ENCODE assay signal across 20 cellular contexts in the genomic region with DNA sequence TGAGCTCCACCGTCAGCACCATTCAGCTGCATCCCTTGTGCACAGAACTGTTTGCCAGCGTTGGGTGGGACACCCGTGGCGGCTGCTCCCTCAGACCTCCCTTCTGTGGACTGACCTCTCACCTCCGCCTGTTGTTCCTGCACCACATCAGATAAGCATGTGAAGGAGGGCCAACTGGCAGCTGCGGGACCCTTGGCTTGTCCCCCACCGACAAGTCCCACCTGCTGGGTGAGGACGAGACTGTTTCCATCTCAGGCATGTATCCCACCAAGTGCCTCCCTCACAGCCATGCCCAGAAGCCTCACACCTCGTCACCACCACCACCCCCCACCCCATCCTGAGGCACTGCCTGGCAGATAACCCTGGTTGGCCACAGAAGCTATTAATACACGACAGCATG. TPM values are rescaled to one million over a fixed set of nuclear protein-coding genes. Genes with fewer than 3 reads are reported as not detected.
DNase-seq lines count a peak whose midpoint lies in the region; ATAC-seq and TF ChIP-seq lines count a peak whose summit lies in the region.
"Had no signal": no experiment of that assay in that cellular context is flagged by ENCODE, and none has a peak within 500 bp of the region (broad histone marks: within the 10 kb centered on the region; RNA-seq: fewer than 3 reads in every experiment).

No MANE protein-coding gene starts in this region.

- DNase-seq in left ventricle myocardium superior = no peak
- no peak for DNase-seq in Right ventricle myocardium superior
- DNase-seq in endothelial cell (ENCODE audit: low spot score) = no peak
- DNase-seq in nephron progenitor cell = no peak
- peak; percentile 60 for DNase-seq in spleen
- DNase-seq in AG08396 (ENCODE audit: low spot score) = no peak
- no peak for DNase-seq in A172 (ENCODE audit: low spot score)
- DNase-seq: Calu3; CD8-positive, alpha-beta T cell; GF-D8; GOT3; KBM-7; NCI-H187; NCI-H2107; NCI-H510A; NK-92 treated with Interleukin-12 subunit alpha and Interleukin-12 subunit beta, amount 100 ng/mL, for 24 hours; SHP77 had no signal

- 65 to 78% (median 72%) methylated on average over 8 to 10 of the region's 10 CpGs for WGBS in spleen, 5 donors

- peak overlapping the region; percentile 57 for H3K27ac Mint-ChIP-seq in endothelial cell (ENCODE audit: unreplicated experiment)
- H3K27ac Mint-ChIP-seq in nephron progenitor cell = peak overlapping the region; percentile 37
- H3K27ac Mint-ChIP-seq: CD8-positive, alpha-beta T cell had no signal

- H3K27ac ChIP-seq in spleen = no peak overlapping the region
- H3K27ac ChIP-seq: A549; BLaER1 treated with 17β-estradiol and CSF1 and Interleukin-3, amounts not matched to agents 10 nM and 100 nM had no signal

- H3K36me3 ChIP-seq in spleen = peaks cover 0 to 59% (median 28%) of the 10 kb centered on the region in 6 donors

- H3K4me1 ChIP-seq in spleen = peaks cover 0 to 7% (median 4%) of the 10 kb centered on the region in 6 donors
- H3K4me1 ChIP-seq: A549 had no signal

- H3K9me3 Mint-ChIP-seq in endothelial cell (ENCODE audit: unreplicated experiment) (no peaks in the 10 kb centered on the region), nephron progenitor cell (no peaks in the 10 kb centered on the region)
- H3K9me3 Mint-ChIP-seq: CD8-positive, alpha-beta T cell had no signal

- H3K36me3 Mint-ChIP-seq in endothelial cell (ENCODE audit: low read depth, unreplicated experiment) (peaks cover 9% of the 10 kb centered on the region), nephron progenitor cell (ENCODE audit: low read depth) (peaks cover 29% of the 10 kb centered on the region)

- no peaks in the 10 kb centered on the region for H3K9me3 ChIP-seq in spleen
- H3K9me3 ChIP-seq: A549; BLaER1 treated with 17β-estradiol and CSF1 and Interleukin-3, amounts not matched to agents 10 nM and 100 nM had no signal

- H3K4me3 Mint-ChIP-seq in endothelial cell (ENCODE audit: unreplicated experiment) = peak overlapping the region; percentile 25
- no peak overlapping the region for H3K4me3 Mint-ChIP-seq in nephron progenitor cell
- H3K4me3 Mint-ChIP-seq: CD8-positive, alpha-beta T cell had no signal

- H3K4me1 Mint-ChIP-seq in endothelial cell (ENCODE audit: unreplicated experiment) (no peaks in the 10 kb centered on the region), nephron progenitor cell (peaks cover 10% of the 10 kb centered on the region)

- TF ChIP-seq POLR2A in spleen (IDR thresholded peaks at IDR 0.05) = no peak

- no peaks in the 10 kb centered on the region for H3K27me3 ChIP-seq in spleen (replicated peaks in 1 of 7)
- H3K27me3 ChIP-seq: BLaER1 treated with 17β-estradiol and CSF1 and Interleukin-3, amounts not matched to agents 10 nM and 100 nM had no signal

- TF ChIP-seq CTCF in endothelial cell (IDR thresholded peaks at IDR 0.05; ENCODE audit: unreplicated experiment) (no peak), nephron progenitor cell (IDR thresholded peaks at IDR 0.05) (no peak), spleen (IDR thresholded peaks at IDR 0.05 in 8 of 11, conservative IDR thresholded peaks at IDR 0.05 in 3 of 11) (no peak)

- H3K4me3 ChIP-seq in spleen = no peak overlapping the region
- H3K4me3 ChIP-seq: A549; BLaER1 treated with 17β-estradiol and CSF1 and Interleukin-3, amounts not matched to agents 10 nM and 100 nM had no signal

- intact Hi-C loops in left ventricle myocardium superior (cut with micrococcal nuclease) = no loop called here
- intact Hi-C loops in Right ventricle myocardium superior (cut with DNase I) = loop anchor here (10.0 kb wide), 2 partner anchors 56 to 94 kb away; no protein-coding TSS in a partner anchor
- intact Hi-C loops in spleen (cut with DNase I; ENCODE audit: low total_unique reads) = no loop called here

- H3K27me3 Mint-ChIP-seq in endothelial cell (ENCODE audit: unreplicated experiment) = peaks cover 5% of the 10 kb centered on the region
- no peaks in the 10 kb centered on the region for H3K27me3 Mint-ChIP-seq in nephron progenitor cell (ENCODE audit: low read depth, poor library complexity)

- ATAC-seq in left ventricle myocardium superior (peak; percentile 12), Right ventricle myocardium superior (ENCODE audit: poor library complexity) (no peak), GM21825 (IDR thresholded peaks at IDR 0.05; ENCODE audit: unreplicated experiment) (no peak)
- ATAC-seq: CD8-positive, alpha-beta T cell had no signal

RNA-seq across cellular contexts. Expression of a gene that starts 18.6 kb away (rescaled TPM):
- 11.6 TPM for total RNA-seq in left ventricle myocardium superior
- 7.6 TPM for total RNA-seq in Right ventricle myocardium superior
- total RNA-seq in endothelial cell (ENCODE audit: unreplicated experiment) = 120 TPM
- 10 to 100 TPM; 14.2 to 24.2 (median 20.4) TPM for total RNA-seq in spleen
- 10 to 100 TPM in 1 of 3 donors, 1 to 10 TPM in 2; 5.1 to 11.7 (median 5.3) TPM for polyA plus RNA-seq in spleen
- 9.4 and 17.2 TPM in 2 replicates for total RNA-seq in A172 (2014; rRNA removed; shearing (Covaris generic))
- total RNA-seq: CD8-positive, alpha-beta T cell had no signal

RNA-seq across cellular contexts. Expression of a gene that starts 49.9 kb away (rescaled TPM):
- total RNA-seq in left ventricle myocardium superior (5.4 TPM), Right ventricle myocardium superior (4.6 TPM), endothelial cell (ENCODE audit: unreplicated experiment) (49.4 TPM), spleen (10 to 100 TPM in 6 of 7 donors, 1 to 10 TPM in 1; 9.6 to 15.7 (median 13.4) TPM)
- 1 to 10 TPM; 3.5 to 6.8 (median 4.7) TPM for polyA plus RNA-seq in spleen
- 20.3 and 26.4 TPM in 2 replicates for total RNA-seq in A172 (2014; rRNA removed; shearing (Covaris generic))
